Comparison of ENCODE assay signal across 25 cellular contexts in genomic region chr22:45014658-45015057, GRCh38. TPM values are rescaled to one million over a fixed set of nuclear protein-coding genes. Genes with fewer than 3 reads are reported as not detected.
"Had no signal": no experiment of that assay in that cellular context is flagged by ENCODE, and none has a peak within 500 bp of the region (broad histone marks: within the 10 kb centered on the region; RNA-seq: fewer than 3 reads in every experiment).

No MANE protein-coding gene starts in this region.

- H3K36me3 ChIP-seq: left lung, ovary, right lobe of liver, thoracic aorta, upper lobe of right lung had no signal

- H3K9me3 ChIP-seq: left lung, mucosa of descending colon, ovary, right lobe of liver, thoracic aorta, upper lobe of right lung had no signal

- ATAC-seq: activated CD8-positive, alpha-beta T cell treated with anti-CD3 and anti-CD28 coated beads for 36 hours; activated naive CD8-positive, alpha-beta T cell treated with anti-CD3 and anti-CD28 coated beads, Interleukin-2, amount 50 U/mL, for 24 hours; effector memory CD8-positive, alpha-beta T cell; left lung; mucosa of descending colon; upper lobe of right lung had no signal

- H3K27ac ChIP-seq: left lung, ovary, right lobe of liver, thoracic aorta, upper lobe of right lung had no signal

- H3K4me1 ChIP-seq: right lobe of liver had no signal

- DNase-seq: activated B cell treated with CpG ODN at 0.5 μM for 24 hours; activated CD4-positive, alpha-beta T cell treated with anti-CD3 and anti-CD28 coated beads, Interleukin-2, amount 50 U/mL, for 1 hour; activated CD8-positive, alpha-beta T cell treated with anti-CD3 and anti-CD28 coated beads for 36 hours; activated naive CD8-positive, alpha-beta T cell treated with anti-CD3 and anti-CD28 coated beads, Interleukin-2, amount 50 U/mL, for 24 hours; activated T-cell treated with anti-CD3 and anti-CD28 coated beads, Interleukin-2, amount 50 U/mL, for 48 hours; amygdala; caudate nucleus; cortex of kidney; effector memory CD8-positive, alpha-beta T cell; foreskin fibroblast; head of caudate nucleus; hippocampal formation; kidney glomerular epithelial cell; left lung; mucosa of descending colon; ovary; stimulated activated CD4-positive, alpha-beta T cell treated with anti-CD3 and anti-CD28 coated beads, Interleukin-2, amount 100 ng/mL, for 48 hours; T-helper 2 cell; upper lobe of right lung had no signal

- H3K27me3 ChIP-seq: ovary had no signal

- H3K4me3 ChIP-seq: left lung, lung, mucosa of descending colon, ovary, right lobe of liver, thoracic aorta, upper lobe of right lung had no signal

RNA-seq across cellular contexts. Expression of gene PHF21B, which starts 4.9 kb away (rescaled TPM):
- total RNA-seq: activated B cell treated with CpG ODN at 0.5 μM for 24 hours, endothelial cell of umbilical vein, mesenteric fat pad, renal cortical epithelial cell, right lobe of liver had no signal
